9 cellular contexts compared by ENCODE assay signal in the genomic region with DNA sequence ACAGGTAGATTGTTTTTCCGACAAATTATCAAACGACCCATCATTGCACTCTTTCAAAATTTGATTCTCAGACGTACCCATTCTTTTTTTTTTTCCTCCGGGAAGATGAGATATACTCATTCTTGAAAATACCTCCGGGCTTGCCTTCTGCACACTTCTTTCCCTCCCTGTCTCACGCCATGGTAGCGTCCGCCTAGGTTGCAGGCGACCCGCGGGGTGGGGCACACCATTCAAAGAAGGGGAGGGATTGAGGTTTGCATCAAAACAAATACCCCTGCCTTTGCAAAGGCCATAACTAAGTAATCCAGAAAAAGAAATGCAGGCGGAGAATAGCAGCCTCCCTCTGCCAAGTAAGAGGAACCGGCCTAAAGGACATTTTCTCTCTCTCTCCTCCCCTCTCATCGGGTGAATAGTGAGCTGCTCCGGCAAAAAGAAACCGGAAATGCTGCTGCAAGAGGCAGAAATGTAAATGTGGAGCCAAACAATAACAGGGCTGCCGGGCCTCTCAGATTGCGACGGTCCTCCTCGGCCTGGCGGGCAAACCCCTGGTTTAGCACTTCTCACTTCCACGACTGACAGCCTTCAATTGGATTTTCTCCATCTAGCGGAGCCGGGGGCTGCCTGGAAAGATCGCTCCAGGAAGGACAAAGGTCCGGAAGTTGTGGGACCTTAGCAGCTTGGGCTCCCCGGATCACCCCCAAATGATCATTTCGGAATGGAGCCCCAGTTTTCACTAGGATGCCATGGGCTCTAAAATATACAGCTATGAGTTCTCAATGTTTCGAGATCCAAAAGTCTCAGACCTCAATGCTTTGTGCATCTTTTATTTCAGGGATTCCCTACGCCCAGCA. TPM values are rescaled to one million over a fixed set of nuclear protein-coding genes. Genes with fewer than 3 reads are reported as not detected.
DNase-seq lines count a peak whose midpoint lies in the region; ATAC-seq and TF ChIP-seq lines count a peak whose summit lies in the region.
"Had no signal": no experiment of that assay in that cellular context is flagged by ENCODE, and none has a peak within 500 bp of the region (broad histone marks: within the 10 kb centered on the region; RNA-seq: fewer than 3 reads in every experiment).

No MANE protein-coding gene starts in this region.

- no peaks in the 10 kb centered on the region for H3K27me3 ChIP-seq in BE2C
- no peaks in the 10 kb centered on the region for H3K27me3 ChIP-seq in lung (ENCODE audit: control insufficient read depth, insufficient read depth)

- peak overlapping the region; percentile 100 for H3K4me3 Mint-ChIP-seq in activated CD4-positive, alpha-beta memory T cell treated with anti-CD3 and anti-CD28 coated beads for 36 hours

- DNase-seq in BE2C, result peak; percentile 70
- DNase-seq in GM19238 (ENCODE audit: insufficient read length, low spot score), result peak; percentile 49
- DNase-seq in NCI-H748 (lab: John Stamatoyannopoulos, UW; ENCODE audit: unreplicated experiment), result peak; percentile 95
- DNase-seq in activated CD4-positive, alpha-beta memory T cell treated with anti-CD3 and anti-CD28 coated beads for 36 hours, result peak; percentile 85
- peak; percentile 93 for DNase-seq in ecto neural progenitor cell (ENCODE audit: low spot score)
- DNase-seq in lung (ENCODE audit: low spot score), result peak; percentile 78
- peak; percentile 52 to 63 (median 63) for DNase-seq in stimulated activated CD4-positive, alpha-beta T cell treated with anti-CD3 and anti-CD28 coated beads, TNF-alpha, amount 100 ng/mL, for 4 hours (ENCODE audit: low read depth in 3 of 3)

- peak; percentile 50 for ATAC-seq in HG03460 (IDR thresholded peaks at IDR 0.05; ENCODE audit: unreplicated experiment)
- peak; percentile 49 for ATAC-seq in lung (ENCODE audit: insufficient read depth, low FRiP score)

- H3K9me3 ChIP-seq in BE2C (no peaks in the 10 kb centered on the region), lung (ENCODE audit: control insufficient read depth in 2 of 2, insufficient read depth in 1 of 2, low read length in 1 of 2) (no peaks in the 10 kb centered on the region)

- H3K4me1 ChIP-seq in BE2C, result no peaks in the 10 kb centered on the region
- peaks cover 7 to 8% of the 10 kb centered on the region in 2 donors for H3K4me1 ChIP-seq in lung (ENCODE audit: control insufficient read depth in 2 of 2, insufficient read depth in 2 of 2, low read length in 2 of 2)

- H3K4me3 ChIP-seq in BE2C (ENCODE audit: low read depth, low read length) (peak overlapping the region; percentile 96), lung (peak overlapping the region; percentile 87)

- 0% methylated on average over 30 of the region's 30 CpGs for WGBS in lung, 2 donors

- peaks cover 35% of the 10 kb centered on the region for H3K4me1 Mint-ChIP-seq in activated CD4-positive, alpha-beta memory T cell treated with anti-CD3 and anti-CD28 coated beads for 36 hours (ENCODE audit: low read depth)

- H3K27ac ChIP-seq in lung (ENCODE audit: low read depth in 1 of 2, low read length in 1 of 2), result peak overlapping the region; percentile 86 to 99

- no peaks in the 10 kb centered on the region for H3K9me3 Mint-ChIP-seq in activated CD4-positive, alpha-beta memory T cell treated with anti-CD3 and anti-CD28 coated beads for 36 hours

- peak overlapping the region; percentile 100 for H3K27ac Mint-ChIP-seq in activated CD4-positive, alpha-beta memory T cell treated with anti-CD3 and anti-CD28 coated beads for 36 hours

- intact Hi-C loops in activated CD4-positive, alpha-beta memory T cell treated with anti-CD3 and anti-CD28 coated beads for 36 hours (cut with micrococcal nuclease), result loop anchor here (1.0 to 10.0 kb wide), 10 partner anchors 71 to 748 kb away; a partner anchor contains a TSS

- POLR2A ChIA-PET in activated CD4-positive, alpha-beta memory T cell treated with anti-CD3 and anti-CD28 coated beads for 36 hours (lab: Charles Lee), result interaction anchor here (0.6 to 5.3 kb wide), 34 partner anchors 17 to 562 kb away, joined by 3 to 56 read pairs (median 5); a partner anchor contains a TSS

- H3K36me3 ChIP-seq in BE2C (no peaks in the 10 kb centered on the region; the same call in none of the 2 replicates), lung (ENCODE audit: control insufficient read depth in 2 of 2, insufficient read depth in 2 of 2, low read length in 2 of 2) (no peaks in the 10 kb centered on the region)

- CTCF ChIA-PET in activated CD4-positive, alpha-beta memory T cell treated with anti-CD3 and anti-CD28 coated beads for 36 hours (lab: Charles Lee), result interaction anchor here (0.6 to 5.8 kb wide), 24 partner anchors 13 to 640 kb away, joined by 3 to 61 read pairs (median 6); a partner anchor contains a TSS

- H3K36me3 Mint-ChIP-seq in activated CD4-positive, alpha-beta memory T cell treated with anti-CD3 and anti-CD28 coated beads for 36 hours, result peaks cover 32% of the 10 kb centered on the region

- TF ChIP-seq CTCF in BE2C (IDR thresholded peaks at IDR 0.05; ENCODE audit: low read depth, low read length) (no peak), lung (IDR thresholded peaks at IDR 0.05; ENCODE audit: control extremely low read depth, extremely low read depth) (no peak)

- H3K27me3 Mint-ChIP-seq in activated CD4-positive, alpha-beta memory T cell treated with anti-CD3 and anti-CD28 coated beads for 36 hours, result no peaks in the 10 kb centered on the region

RNA-seq across cellular contexts. Expression of a gene that starts 0.8 kb away (rescaled TPM):
- 85.4 TPM for polyA plus RNA-seq in BE2C (2012; ENCODE audit: insufficient read depth, insufficient read length, low read depth)
- 100 to 1,000 TPM; 123 to 129 TPM for total RNA-seq in activated CD4-positive, alpha-beta memory T cell treated with anti-CD3 and anti-CD28 coated beads for 36 hours
- total RNA-seq in lung, result 10 to 100 TPM; 29.4 to 57.0 TPM
- polyA plus RNA-seq in lung, result 10 to 100 TPM; 22.3 to 25.6 TPM

RNA-seq across cellular contexts. Expression of a gene that starts 1.8 kb away (rescaled TPM):
- polyA plus RNA-seq in BE2C (2012; ENCODE audit: insufficient read depth, insufficient read length, low read depth), result 56.5 TPM
- total RNA-seq in activated CD4-positive, alpha-beta memory T cell treated with anti-CD3 and anti-CD28 coated beads for 36 hours, result 10 to 100 TPM; 20.2 to 23.3 TPM
- 10 to 100 TPM; 10.5 to 17.3 TPM for total RNA-seq in lung
- polyA plus RNA-seq in lung, result 10 to 100 TPM in 1 of 2 donors, 1 to 10 TPM in 1; 9.6 to 12.5 TPM

RNA-seq across cellular contexts. Expression of a gene that starts 18.6 kb away (rescaled TPM):
- polyA plus RNA-seq in BE2C (2012; ENCODE audit: insufficient read depth, insufficient read length, low read depth), result 4.2 TPM
- total RNA-seq in activated CD4-positive, alpha-beta memory T cell treated with anti-CD3 and anti-CD28 coated beads for 36 hours, result not detected
- total RNA-seq in lung, result 1 to 10 TPM; 4.1 to 4.9 TPM
- under 1 TPM; 0.87 TPM for polyA plus RNA-seq in lung
- total RNA-seq: T-helper 1 cell treated with Interleukin-12 subunit alpha and Interleukin-12 subunit beta and Interleukin-4 antibody, amounts not matched to agents 30 ng/mL and 1 ng/mL, for 36 hours had no signal

RNA-seq across cellular contexts. Expression of a gene that starts 31.1 kb away (rescaled TPM):
- 4.2 TPM for polyA plus RNA-seq in BE2C (2012; ENCODE audit: insufficient read depth, insufficient read length, low read depth)
- total RNA-seq in activated CD4-positive, alpha-beta memory T cell treated with anti-CD3 and anti-CD28 coated beads for 36 hours, result not detected
- 10 to 100 TPM; 12.5 to 14.0 TPM for total RNA-seq in lung
- 1 to 10 TPM; 1.5 to 2.7 TPM for polyA plus RNA-seq in lung
- total RNA-seq: T-helper 1 cell treated with Interleukin-12 subunit alpha and Interleukin-12 subunit beta and Interleukin-4 antibody, amounts not matched to agents 30 ng/mL and 1 ng/mL, for 36 hours had no signal

RNA-seq across cellular contexts. Expression of a gene that starts 35.7 kb away (rescaled TPM):
- not detected for polyA plus RNA-seq in BE2C (2012; ENCODE audit: insufficient read depth, insufficient read length, low read depth)
- total RNA-seq in activated CD4-positive, alpha-beta memory T cell treated with anti-CD3 and anti-CD28 coated beads for 36 hours, result under 1 TPM; 0.12 to 0.26 TPM
- 10 to 100 TPM in 1 of 2 donors, 1 to 10 TPM in 1; 1.1 to 16.0 TPM for total RNA-seq in lung
- polyA plus RNA-seq in lung, result under 1 TPM; 0.31 to 0.61 TPM

Comparison
In these comparisons a context has a peak if more than half of its experiments do, and no peak if none do; other contexts are left out.
1. Peak in every context shown above with its lines: DNase-seq, ATAC-seq, H3K4me3 ChIP-seq and H3K27ac ChIP-seq.
2. RNA of a gene that starts 18.6 kb away (total RNA-seq): 4.1 to 4.9 TPM in lung; not detected in activated CD4-positive, alpha-beta memory T cell treated with anti-CD3 and anti-CD28 coated beads for 36 hours; every median in the first group is over 4 times any median in the second.